Comparison of ENCODE assay signal across 8 cellular contexts in the genomic region with DNA sequence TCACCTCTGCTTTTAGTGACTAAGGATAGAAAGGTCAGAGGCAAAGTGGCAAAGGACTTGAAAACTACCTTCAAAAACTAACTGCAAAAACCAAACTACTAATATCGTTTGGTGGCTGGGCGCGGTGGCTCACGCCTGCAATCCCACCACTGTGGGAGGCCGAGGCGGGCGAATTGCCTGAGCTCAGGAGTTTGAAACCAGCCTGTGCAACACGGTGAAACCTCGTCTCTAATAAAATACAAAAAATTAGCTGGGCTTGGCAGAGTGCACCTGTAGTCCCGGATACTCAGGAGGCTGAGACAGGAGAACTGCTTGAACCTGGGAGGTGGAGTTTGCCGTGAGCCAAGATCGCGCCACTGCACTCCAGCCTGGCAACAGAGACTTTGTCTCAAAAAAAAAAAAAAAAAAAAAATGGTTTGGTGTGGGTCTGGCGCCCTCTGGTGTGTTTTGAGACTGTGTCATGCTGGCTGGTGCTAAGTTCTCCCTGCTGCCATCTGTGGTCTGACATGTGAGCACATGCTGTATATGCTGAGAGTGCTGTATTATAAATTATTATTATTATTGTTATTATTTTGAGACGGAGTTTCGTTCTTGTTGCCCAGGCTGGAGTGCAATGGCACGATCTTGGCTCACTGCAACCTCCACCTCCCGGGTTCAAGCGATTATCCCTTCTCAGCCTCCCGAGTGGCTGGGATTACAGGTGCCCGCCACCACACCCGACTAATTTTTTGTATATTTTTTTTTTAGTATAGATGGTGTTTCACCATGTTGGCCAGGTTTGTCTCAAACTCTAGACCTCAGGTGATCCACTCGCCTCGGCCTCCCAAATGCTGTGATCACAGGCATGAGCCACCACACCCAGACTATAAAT. TPM values are rescaled to one million over a fixed set of nuclear protein-coding genes. Genes with fewer than 3 reads are reported as not detected.
A peak's percentile ranks its signal among the peaks of the same experiment; 100 is the strongest.
DNase-seq lines count a peak whose midpoint lies in the region; ATAC-seq, FAIRE-seq and TF ChIP-seq lines count a peak whose summit lies in the region.

No MANE protein-coding gene starts in this region.

- no peak overlapping the region for H3K4me3 ChIP-seq in osteoblast (ENCODE audit: insufficient read depth, low read length)
- H3K4me3 ChIP-seq in upper lobe of left lung, result no peak overlapping the region

- H3K79me2 ChIP-seq in osteoblast (ENCODE audit: insufficient read depth, low read length), result no peaks in the 10 kb centered on the region

- H3K9me3 ChIP-seq in osteoblast (ENCODE audit: low read depth, low read length), result no peaks in the 10 kb centered on the region
- no peaks in the 10 kb centered on the region for H3K9me3 ChIP-seq in upper lobe of left lung

- no peak for FAIRE-seq in RCC 7860 (lab: Jason Lieb, UNC)

- 61 to 66% methylated on average over 24 of the region's 24 CpGs for WGBS in upper lobe of left lung, 2 donors

- H2AFZ ChIP-seq in osteoblast (ENCODE audit: low read length), result no peak overlapping the region

- no peaks in the 10 kb centered on the region for H4K20me1 ChIP-seq in osteoblast (ENCODE audit: insufficient read depth, low read length)

- no peaks in the 10 kb centered on the region for H3K27me3 ChIP-seq in osteoblast (ENCODE audit: insufficient read depth, low read length)
- H3K27me3 ChIP-seq in upper lobe of left lung, result no peaks in the 10 kb centered on the region

- no peak overlapping the region for H3K4me2 ChIP-seq in osteoblast (ENCODE audit: insufficient read depth, low read length)

- H3K36me3 ChIP-seq in osteoblast (ENCODE audit: insufficient read depth, low read length) (no peaks in the 10 kb centered on the region), upper lobe of left lung (no peaks in the 10 kb centered on the region)

- H3K4me1 ChIP-seq in osteoblast (ENCODE audit: insufficient read depth, low read length) (no peaks in the 10 kb centered on the region), upper lobe of left lung (peaks cover 0 to 4% (median 0%) of the 10 kb centered on the region in 4 donors)

- ATAC-seq in GM21717 (IDR thresholded peaks at IDR 0.05; ENCODE audit: unreplicated experiment) (peak; percentile 58), upper lobe of left lung (ENCODE audit: low FRiP score in 2 of 2) (peak; percentile 93)

- H3K27ac ChIP-seq in osteoblast (ENCODE audit: low read depth, low read length) (no peak overlapping the region), upper lobe of left lung (no peak overlapping the region)

- no peak for TF ChIP-seq POLR2A in upper lobe of left lung (IDR thresholded peaks at IDR 0.05)

- no peak for TF ChIP-seq EP300 in upper lobe of left lung (IDR thresholded peaks at IDR 0.05)

- DNase-seq in EH (ENCODE audit: low read depth) (peak; percentile 81), KBM-7 (peak; percentile 88), RCC 7860 (ENCODE audit: low spot score) (peak; percentile 41), fibroblast of the conjunctiva (ENCODE audit: low read depth) (peak; percentile 88), osteoblast (ENCODE audit: insufficient read length, low spot score, missing footprints) (peak; percentile 98), upper lobe of left lung (peak in 1 of 2 donors; percentile 69)
- peak; percentile 24 to 42 for DNase-seq in activated T-helper 1 cell treated with anti-CD3 and anti-CD28 coated beads, Interleukin-2, amount 50 U/mL, for 16 hours (ENCODE audit: low read depth in 1 of 2, low spot score in 1 of 2)

- TF ChIP-seq CTCF in osteoblast (IDR thresholded peaks at IDR 0.05; ENCODE audit: extremely low read depth, low read depth, low read length) (peak; percentile 79), upper lobe of left lung (IDR thresholded peaks at IDR 0.05) (peak; percentile 22 to 70 (median 55))

- in situ Hi-C loops in KBM-7 (cut with MboI; ENCODE audit: low pct_unique_long_range_greater_than_20kb, low sequenced_read_pairs), result loop anchor here (25.0 kb wide), 1 partner anchor 259 kb away; no protein-coding TSS in a partner anchor

RNA-seq across cellular contexts. Expression of a gene that starts 36.0 kb away (rescaled TPM):
- under 0.01 TPM in 1 of 2 replicates, not detected in the other for total RNA-seq in osteoblast
- total RNA-seq in upper lobe of left lung, result 1 to 10 TPM in 1 of 6 donors, under 1 TPM in 1, not detected in 4; 0.27 to 1.9 TPM

RNA-seq across cellular contexts. Expression of a gene that starts 47.8 kb away (rescaled TPM):
- under 0.01 TPM in 1 of 2 replicates, not detected in the other for total RNA-seq in osteoblast
- total RNA-seq in upper lobe of left lung, result 10 to 100 TPM in 1 of 6 donors, 1 to 10 TPM in 1, under 1 TPM in 3, not detected in 1; 0.22 to 10.0 (median 0.34) TPM
